In the genomic region with DNA sequence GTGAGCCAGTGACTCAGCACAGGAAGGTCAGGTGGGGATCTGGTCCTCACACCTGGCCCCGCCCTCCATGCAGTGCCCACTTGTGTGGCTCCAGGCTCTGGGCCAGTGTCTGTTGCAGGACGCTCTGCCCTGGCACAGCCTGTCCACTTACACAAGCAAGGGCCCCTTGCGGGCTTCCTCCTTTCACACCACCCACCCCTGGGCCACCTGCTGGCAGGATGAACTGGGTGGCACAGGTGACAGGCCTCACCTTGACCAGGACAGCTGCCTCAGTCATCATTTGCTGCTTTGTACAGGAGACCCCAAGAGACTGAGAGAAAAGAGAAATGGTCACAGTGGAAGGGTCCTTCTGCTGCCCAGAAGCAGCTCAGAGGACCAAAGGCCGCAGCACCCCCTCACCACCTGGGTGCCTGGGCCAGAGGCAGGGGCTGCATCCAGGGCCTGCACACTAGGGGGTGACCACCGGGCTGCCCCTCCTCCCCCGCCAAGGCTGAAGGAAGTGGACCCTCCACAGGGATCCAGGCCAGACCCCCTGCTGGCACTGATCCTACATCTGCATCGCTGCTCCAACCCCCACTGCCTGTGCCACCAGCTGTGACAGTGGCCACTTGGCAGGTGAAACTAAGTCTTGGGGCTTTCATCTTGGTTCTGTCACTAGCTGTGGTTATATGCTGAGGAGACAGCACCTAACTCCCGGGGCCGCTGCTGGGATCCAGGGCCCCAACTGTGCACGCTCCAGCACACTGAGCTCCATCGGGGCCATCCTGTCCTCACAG, we compare ENCODE assay signal across 22 cellular contexts.
"Had no signal": no experiment of that assay in that cellular context is flagged by ENCODE, and none has a peak within 500 bp of the region (broad histone marks: within the 10 kb centered on the region; RNA-seq: fewer than 3 reads in every experiment).

No MANE protein-coding gene starts in this region.

- H3K4me3 Mint-ChIP-seq: activated CD8-positive, alpha-beta T cell treated with anti-CD3 and anti-CD28 coated beads for 36 hours; activated naive CD8-positive, alpha-beta T cell treated with anti-CD3 and anti-CD28 coated beads, Interleukin-2, amount 50 U/mL, for 24 hours; activated T-cell treated with anti-CD3 and anti-CD28 coated beads, Interleukin-2, amount 50 U/mL, for 4 hours; T-helper 1 cell treated with Interleukin-12 subunit alpha and Interleukin-12 subunit beta and Interleukin-4 antibody, amounts not matched to agents 30 μg/mL and 1 μg/mL, for 36 hours had no signal

- H3K27me3 Mint-ChIP-seq: activated naive CD8-positive, alpha-beta T cell treated with anti-CD3 and anti-CD28 coated beads, Interleukin-2, amount 50 U/mL, for 24 hours had no signal

- H3K27ac Mint-ChIP-seq: activated CD8-positive, alpha-beta T cell treated with anti-CD3 and anti-CD28 coated beads for 36 hours; activated naive CD4-positive, alpha-beta T cell treated with anti-CD3 and anti-CD28 coated beads, Interleukin-2, amount 50 U/mL, for 72 hours; activated naive CD8-positive, alpha-beta T cell treated with anti-CD3 and anti-CD28 coated beads, Interleukin-2, amount 50 U/mL, for 24 hours; T-helper 1 cell treated with Interleukin-12 subunit alpha and Interleukin-12 subunit beta and Interleukin-4 antibody, amounts not matched to agents 30 μg/mL and 1 μg/mL, for 36 hours had no signal

- H3K36me3 ChIP-seq: ascending aorta had no signal

- H3K27ac ChIP-seq: ascending aorta, body of pancreas had no signal

- H3K4me1 Mint-ChIP-seq: activated naive CD8-positive, alpha-beta T cell treated with anti-CD3 and anti-CD28 coated beads, Interleukin-2, amount 50 U/mL, for 24 hours had no signal

- ATAC-seq: activated CD4-positive, CD25-positive, alpha-beta regulatory T cell treated with anti-CD3 and anti-CD28 coated beads, Interleukin-2, amount 50 U/mL, for 24 hours; activated CD8-positive, alpha-beta T cell treated with anti-CD3 and anti-CD28 coated beads for 36 hours; activated naive CD4-positive, alpha-beta T cell treated with anti-CD3 and anti-CD28 coated beads, Interleukin-2, amount 50 U/mL, for 72 hours; activated naive CD8-positive, alpha-beta T cell treated with anti-CD3 and anti-CD28 coated beads, Interleukin-2, amount 50 U/mL, for 24 hours; activated T-cell treated with anti-CD3 and anti-CD28 coated beads, Interleukin-2, amount 50 U/mL, for 4 hours; body of pancreas; PC-3 had no signal

- DNase-seq: activated CD4-positive, alpha-beta T cell treated with anti-CD3 and anti-CD28 coated beads for 4 hours; activated CD8-positive, alpha-beta T cell treated with anti-CD3 and anti-CD28 coated beads for 36 hours; activated effector memory CD4-positive, alpha-beta T cell treated with anti-CD3 and anti-CD28 coated beads, Interleukin-2, amount 50 U/mL, for 16 hours; activated naive CD4-positive, alpha-beta T cell treated with Interleukin-2 at 50 U/mL for 16 hours; activated naive CD8-positive, alpha-beta T cell treated with anti-CD3 and anti-CD28 coated beads, Interleukin-2, amount 50 U/mL, for 24 hours; activated T-cell treated with anti-CD3 and anti-CD28 coated beads, Interleukin-2, amount 50 U/mL, for 4 hours; amniotic stem cell; body of pancreas; Kasumi-1; KBM-7; NCI-H1105 treated with DMSO at 0.1 percent for 48 hours; NCI-H1436 treated with DMSO at 0.1 percent for 48 hours; NCI-H187; NCI-H2081; NCI-H446; NCI-H524; PC-3; SHP77 treated with DMSO at 0.1 percent for 48 hours had no signal

- H3K4me3 ChIP-seq: ascending aorta, body of pancreas had no signal

- H3K9me3 ChIP-seq: ascending aorta, body of pancreas had no signal

- H3K4me1 ChIP-seq: ascending aorta, body of pancreas had no signal

- H3K36me3 Mint-ChIP-seq: activated naive CD4-positive, alpha-beta T cell treated with anti-CD3 and anti-CD28 coated beads, Interleukin-2, amount 50 U/mL, for 72 hours had no signal

- H3K27me3 ChIP-seq: ascending aorta, body of pancreas had no signal
